1 cellular context compared by ENCODE assay signal in genomic region chr12:62438098-62438692, GRCh38.
TF ChIP-seq lines count a peak whose summit lies in the region.

No MANE protein-coding gene starts in this region.

TF ChIP-seq in endothelial cell of umbilical vein, 7 proteins besides CTCF, POLR2A, EP300 and RAD21 (continued from another document):
- TF ChIP-seq MAX (IDR thresholded peaks at IDR 0.05; ENCODE audit: insufficient read depth, insufficient read length): no peak
- no peak for TF ChIP-seq EZH2 (IDR thresholded peaks at IDR 0.05; ENCODE audit: borderline replicate concordance, low read depth, low read length, severe bottlenecking)
- TF ChIP-seq MYC (IDR thresholded peaks at IDR 0.05; ENCODE audit: low read depth, low read length): no peak
- TF ChIP-seq JUN (IDR thresholded peaks at IDR 0.05; ENCODE audit: borderline replicate concordance, insufficient read depth, insufficient read length, low read depth): no peak
- no peak for TF ChIP-seq FOS (IDR thresholded peaks at IDR 0.05; ENCODE audit: borderline replicate concordance, insufficient read depth, low read length)
